7 cellular contexts compared by ENCODE assay signal in the genomic region with DNA sequence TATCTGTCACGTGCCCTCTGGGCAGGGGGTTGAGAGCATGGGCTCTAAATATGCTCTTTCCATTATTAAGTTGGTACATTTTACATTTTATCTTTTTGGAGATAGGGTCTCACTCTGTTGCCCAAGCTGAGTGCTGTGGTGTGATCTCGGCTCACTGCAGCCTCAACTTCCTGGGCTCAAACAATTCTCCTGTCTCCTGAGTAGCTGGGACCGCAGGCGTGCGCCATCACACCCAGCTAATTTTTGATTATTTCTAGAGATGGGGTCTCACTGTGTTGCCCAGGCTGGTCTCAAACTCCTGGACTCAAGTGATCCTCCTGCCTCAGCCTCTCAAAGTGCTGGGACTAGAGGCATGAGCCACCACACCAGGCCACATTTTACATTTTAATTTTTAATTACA.
"Had no signal": no experiment of that assay in that cellular context is flagged by ENCODE, and none has a peak within 500 bp of the region (broad histone marks: within the 10 kb centered on the region; RNA-seq: fewer than 3 reads in every experiment).

No MANE protein-coding gene starts in this region.

- H2AFZ ChIP-seq: GM23248 had no signal

- H3K4me3 ChIP-seq: GM23248, K562 had no signal

- H3K27ac ChIP-seq: GM23248 had no signal

- H3K9me3 Mint-ChIP-seq: H9, HFFc6 had no signal

- DNase-seq: GM23248, H9, HCEC 1CT, HFFc6, IMR-90, KG1 had no signal

- ATAC-seq: K562 had no signal

- H3K27ac Mint-ChIP-seq: H9, HFFc6 had no signal

- H3K4me3 Mint-ChIP-seq: H9, HFFc6 had no signal
